ENCODE assay signal across 24 cellular contexts in genomic region chr5:164360589-164360988, GRCh38.
DNase-seq lines count a peak whose midpoint lies in the region; ATAC-seq, FAIRE-seq and TF ChIP-seq lines count a peak whose summit lies in the region.
"Had no signal": no experiment of that assay in that cellular context is flagged by ENCODE, and none has a peak within 500 bp of the region (broad histone marks: within the 10 kb centered on the region; RNA-seq: fewer than 3 reads in every experiment).

No MANE protein-coding gene starts in this region.

- H3K27me3 ChIP-seq in endothelial cell of umbilical vein (ENCODE audit: control insufficient read depth in 2 of 2, insufficient read depth in 2 of 2, low read length in 2 of 2) (no peaks in the 10 kb centered on the region), smooth muscle cell (ENCODE audit: low read depth) (no peaks in the 10 kb centered on the region), small intestine (ENCODE audit: control insufficient read depth in 2 of 2, insufficient read depth in 2 of 2, low read length in 2 of 2) (no peaks in the 10 kb centered on the region)
- H3K27me3 ChIP-seq: esophagus muscularis mucosa, Peyer's patch had no signal

- CTCF ChIA-PET in endothelial cell of umbilical vein (lab: Charles Lee): interaction anchor here (0.5 to 1.7 kb wide), 2 partner anchors 13 to 38 kb away, joined by 3 read pairs; no protein-coding TSS in a partner anchor

- POLR2A ChIA-PET in endothelial cell of umbilical vein (lab: Charles Lee): no interaction called here

- no peak for FAIRE-seq in endothelial cell of umbilical vein (lab: Jason Lieb, UNC)
- no peak for FAIRE-seq in frontal cortex (lab: Jason Lieb, UNC)
- no peak for FAIRE-seq in small intestine (lab: Jason Lieb, UNC)
- FAIRE-seq: colon, kidney had no signal

- no peak overlapping the region for H3K4me2 ChIP-seq in endothelial cell of umbilical vein (ENCODE audit: insufficient read depth, low read length)
- peak overlapping the region; percentile 70 for H3K4me2 ChIP-seq in smooth muscle cell

- BruUV-seq in endothelial cell of umbilical vein (replicated peaks; lab: Mats Ljungman, UMichigan): no TSS peak

- TF ChIP-seq CTCF in endothelial cell of umbilical vein (IDR thresholded peaks at IDR 0.05; ENCODE audit: extremely low read depth in 1 of 2, insufficient read depth in 1 of 2, low read depth in 1 of 2, low read length in 2 of 2): no peak
- no peak for TF ChIP-seq CTCF in smooth muscle cell (IDR thresholded peaks at IDR 0.05; ENCODE audit: borderline replicate concordance, insufficient read depth, poor library complexity, severe bottlenecking)

- no peaks in the 10 kb centered on the region for H3K9me1 ChIP-seq in endothelial cell of umbilical vein (replicated peaks; ENCODE audit: control insufficient read depth, extremely low read depth, insufficient read depth, low read length)

- no peaks in the 10 kb centered on the region for H3K9me3 ChIP-seq in endothelial cell of umbilical vein (replicated peaks; ENCODE audit: control insufficient read depth, insufficient read depth, low read length)
- no peaks in the 10 kb centered on the region for H3K9me3 ChIP-seq in smooth muscle cell (replicated peaks; ENCODE audit: low read depth)
- H3K9me3 ChIP-seq in small intestine (ENCODE audit: control insufficient read depth, low read depth): no peaks in the 10 kb centered on the region
- H3K9me3 ChIP-seq: esophagus muscularis mucosa, lower lobe of right lung, Peyer's patch, psoas muscle had no signal

- H3K79me2 ChIP-seq in endothelial cell of umbilical vein (ENCODE audit: control insufficient read depth, insufficient read depth, low read length): no peaks in the 10 kb centered on the region
- H3K79me2 ChIP-seq in smooth muscle cell (ENCODE audit: low read depth): no peaks in the 10 kb centered on the region

- DNase-seq in H4 (ENCODE audit: low spot score): peak; percentile 29
- peak; percentile 61 for DNase-seq in NCI-H460 (ENCODE audit: extremely low read depth, low read depth)
- DNase-seq in endothelial cell of umbilical vein (ENCODE audit: low read depth, low spot score): no peak
- DNase-seq in smooth muscle cell (lab: John Stamatoyannopoulos, UW; ENCODE audit: unreplicated experiment): no peak
- no peak for DNase-seq in frontal cortex (ENCODE audit: low spot score in 2 of 2)
- DNase-seq in small intestine: no peak
- DNase-seq: activated CD8-positive, alpha-beta memory T cell treated with anti-CD3 and anti-CD28 coated beads for 24 hours; activated naive CD4-positive, alpha-beta T cell; activated T-cell treated with anti-CD3 and anti-CD28 coated beads, Interleukin-2, amount 50 U/mL, for 4 hours; AML-193; effector CD8-positive, alpha-beta T cell; kidney; lower lobe of right lung; MM.1S; NCI-H524; NK-92 treated with Interleukin-12 subunit alpha and Interleukin-12 subunit beta, amount 100 ng/mL, for 24 hours; Peyer's patch; psoas muscle; stimulated activated CD8-positive, alpha-beta memory T cell treated with anti-CD3 and anti-CD28 coated beads, Interleukin-4, amount 100 ng/mL, for 48 hours; trophoblast cell had no signal

- dilution Hi-C loops in endothelial cell of umbilical vein (cut with MboI; ENCODE audit: extremely low pct_ligation_motif_present, low sequenced_read_pairs): no loop called here

- no peak overlapping the region for H2AFZ ChIP-seq in endothelial cell of umbilical vein (ENCODE audit: low read depth, low read length)
- H2AFZ ChIP-seq in smooth muscle cell (ENCODE audit: low read depth): no peak overlapping the region

- H3K9ac ChIP-seq in endothelial cell of umbilical vein (replicated peaks; ENCODE audit: extremely low read depth, insufficient read depth, low read length) (no peak overlapping the region), smooth muscle cell (ENCODE audit: low read depth) (peak overlapping the region; percentile 74)

- intact Hi-C loops in endothelial cell of umbilical vein (cut with micrococcal nuclease): no loop called here

- no peak for TF ChIP-seq POLR2A in endothelial cell of umbilical vein (IDR thresholded peaks at IDR 0.05; ENCODE audit: low read depth, low read length)

- H3K36me3 ChIP-seq in endothelial cell of umbilical vein (ENCODE audit: control insufficient read depth in 2 of 2, extremely low read depth in 1 of 2, insufficient read depth in 2 of 2, low read length in 2 of 2): no peaks in the 10 kb centered on the region
- H3K36me3 ChIP-seq in smooth muscle cell (ENCODE audit: low read depth): no peaks in the 10 kb centered on the region
- H3K36me3 ChIP-seq in small intestine (ENCODE audit: control insufficient read depth in 2 of 2, insufficient read depth in 2 of 2, low read length in 2 of 2): no peaks in the 10 kb centered on the region
- H3K36me3 ChIP-seq: esophagus muscularis mucosa, lower lobe of right lung, Peyer's patch had no signal

- WGBS in smooth muscle cell (ENCODE audit: low lambda C conversion rate): 21% methylated on average over 4 of the region's 4 CpGs
- WGBS in small intestine, 3 donors: 79 to 86% (median 81%) methylated on average over 4 of the region's 4 CpGs

- H3K4me3 ChIP-seq in endothelial cell of umbilical vein (replicated peaks in 1 of 3; ENCODE audit: insufficient read depth in 1 of 3, low read depth in 1 of 3, low read length in 3 of 3) (no peak overlapping the region), smooth muscle cell (no peak overlapping the region), small intestine (ENCODE audit: low read depth in 1 of 2, low read length in 2 of 2) (no peak overlapping the region)
- H3K4me3 ChIP-seq: esophagus muscularis mucosa, lower lobe of right lung, Peyer's patch, psoas muscle had no signal

- H3K27ac ChIP-seq in endothelial cell of umbilical vein (ENCODE audit: insufficient read depth, low read depth, low read length): no peak overlapping the region
- H3K27ac ChIP-seq in smooth muscle cell (ENCODE audit: low read depth): peak overlapping the region; percentile 97
- no peak overlapping the region for H3K27ac ChIP-seq in small intestine (ENCODE audit: low read depth in 1 of 2, low read length in 1 of 2)
- H3K27ac ChIP-seq: esophagus muscularis mucosa, lower lobe of right lung, Peyer's patch, psoas muscle had no signal

- no peaks in the 10 kb centered on the region for H3K4me1 ChIP-seq in endothelial cell of umbilical vein (ENCODE audit: control insufficient read depth, extremely low read depth, insufficient read depth, low read length)
- peaks cover 28% of the 10 kb centered on the region for H3K4me1 ChIP-seq in smooth muscle cell (ENCODE audit: low read depth)
- peaks cover 0 to 8% of the 10 kb centered on the region in 2 donors for H3K4me1 ChIP-seq in small intestine (ENCODE audit: control insufficient read depth in 2 of 2, insufficient read depth in 1 of 2, low read depth in 1 of 2, low read length in 1 of 2)
- H3K4me1 ChIP-seq: esophagus muscularis mucosa, lower lobe of right lung, psoas muscle had no signal

- H4K20me1 ChIP-seq in endothelial cell of umbilical vein (replicated peaks; ENCODE audit: control insufficient read depth, extremely low read depth, insufficient read depth, low read length): no peaks in the 10 kb centered on the region
- H4K20me1 ChIP-seq in smooth muscle cell (ENCODE audit: low read depth): no peaks in the 10 kb centered on the region

- ATAC-seq in GM19023 (IDR thresholded peaks at IDR 0.05; ENCODE audit: unreplicated experiment): no peak
- ATAC-seq: activated T-cell treated with anti-CD3 and anti-CD28 coated beads, Interleukin-2, amount 50 U/mL, for 4 hours; HCT116; psoas muscle had no signal

- H3F3A ChIP-seq in smooth muscle cell (ENCODE audit: low read depth): peaks cover 12% of the 10 kb centered on the region

TF ChIP-seq in endothelial cell of umbilical vein, 7 proteins besides CTCF, POLR2A, EP300 and RAD21:
- TF ChIP-seq FOS (IDR thresholded peaks at IDR 0.05; ENCODE audit: borderline replicate concordance, insufficient read depth, low read length) (peak; percentile 67), GATA2 (IDR thresholded peaks at IDR 0.05; ENCODE audit: insufficient read depth, insufficient read length, low read depth, low read length) (peak; percentile 55), EZH2 (IDR thresholded peaks at IDR 0.05; ENCODE audit: borderline replicate concordance, low read depth, low read length, severe bottlenecking) (no peak)

Comparison
In these comparisons a context has a peak if more than half of its experiments do, and no peak if none do; other contexts are left out.
1. DNase-seq: peak in H4 (single experiment) and NCI-H460 (single experiment); none in endothelial cell of umbilical vein (single experiment), smooth muscle cell (single experiment), frontal cortex (0 of 2) and small intestine (single experiment).